In the genomic region with DNA sequence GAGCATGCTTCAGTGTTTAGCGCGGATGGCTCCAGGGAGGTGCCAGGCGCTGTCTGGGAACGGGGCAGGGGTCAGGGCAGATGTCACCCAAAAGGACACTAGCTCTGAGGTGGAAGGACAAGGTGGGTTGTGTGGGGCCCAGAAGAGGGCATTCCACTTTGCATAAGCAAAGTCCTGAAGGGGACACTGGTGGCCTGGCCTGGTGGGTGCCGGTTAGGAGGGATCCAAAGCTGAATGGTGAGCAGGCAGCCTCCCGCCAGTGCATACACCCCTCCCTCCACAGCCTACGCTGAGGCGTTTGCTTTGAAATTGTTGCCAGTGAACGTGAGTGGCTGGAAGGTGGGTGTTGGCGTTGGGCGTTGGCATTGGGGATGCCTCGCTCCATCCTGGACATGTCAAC, we compare ENCODE assay signal across 19 cellular contexts.
DNase-seq lines count a peak whose midpoint lies in the region; ATAC-seq and TF ChIP-seq lines count a peak whose summit lies in the region.
"Had no signal": no experiment of that assay in that cellular context is flagged by ENCODE, and none has a peak within 500 bp of the region (broad histone marks: within the 10 kb centered on the region; RNA-seq: fewer than 3 reads in every experiment).

No MANE protein-coding gene starts in this region.

- H3K27ac Mint-ChIP-seq in CD14-positive monocyte = peak overlapping the region in 1 of 7 donors; percentile 51
- H3K27ac Mint-ChIP-seq: CD4-positive, alpha-beta memory T cell; GM23338; HFFc6 had no signal

- H3K9ac ChIP-seq in mesenchymal stem cell (ENCODE audit: low read length) = no peak overlapping the region

- no peak overlapping the region for H3K4me2 ChIP-seq in mesenchymal stem cell (ENCODE audit: low read length, poor library complexity, severe bottlenecking)
- H3K4me2 ChIP-seq: GM23338 had no signal

- H3K14ac ChIP-seq in mesenchymal stem cell (ENCODE audit: low read length in 2 of 2) = no peak overlapping the region

- no peak overlapping the region for H3K4me3 Mint-ChIP-seq in CD14-positive monocyte
- H3K4me3 Mint-ChIP-seq: CD4-positive, alpha-beta memory T cell; GM23338; HFFc6 had no signal

- H2BK12ac ChIP-seq in mesenchymal stem cell (ENCODE audit: low read length in 2 of 2) = peak overlapping the region in 1 of 2 experiments; percentile 19

- H3K4me3 ChIP-seq in RWPE2 (ENCODE audit: severe bottlenecking) (no peak overlapping the region), mesenchymal stem cell (ENCODE audit: insufficient read depth in 1 of 2, low read depth in 1 of 2, low read length in 2 of 2) (no peak overlapping the region), upper lobe of right lung (no peak overlapping the region)
- H3K4me3 ChIP-seq: A549, GM23338 had no signal

- H3K4me1 Mint-ChIP-seq in CD14-positive monocyte = no peaks in the 10 kb centered on the region

- H3K36me3 Mint-ChIP-seq in CD14-positive monocyte = no peaks in the 10 kb centered on the region
- H3K36me3 Mint-ChIP-seq: CD4-positive, alpha-beta memory T cell had no signal

- peaks cover 19 to 30% (median 29%) of the 10 kb centered on the region in 3 donors for H3K27me3 Mint-ChIP-seq in CD14-positive monocyte (ENCODE audit: low read depth in 3 of 3)

- no peak overlapping the region for H3K18ac ChIP-seq in mesenchymal stem cell (ENCODE audit: low read depth in 1 of 2, low read length in 2 of 2)

- peaks cover 18% of the 10 kb centered on the region for H3K9me3 ChIP-seq in RWPE2 (ENCODE audit: severe bottlenecking)
- H3K9me3 ChIP-seq in mesenchymal stem cell (ENCODE audit: control insufficient read depth, low read length) = peaks cover 24% of the 10 kb centered on the region
- peaks cover 9% of the 10 kb centered on the region for H3K9me3 ChIP-seq in upper lobe of right lung

- ATAC-seq in RWPE2 (ENCODE audit: low read depth) (no peak), upper lobe of right lung (no peak)
- ATAC-seq: GM23338, HCT116 had no signal

- no peaks in the 10 kb centered on the region for H3K36me3 ChIP-seq in RWPE2 (ENCODE audit: low read depth)
- no peaks in the 10 kb centered on the region for H3K36me3 ChIP-seq in mesenchymal stem cell (ENCODE audit: control insufficient read depth in 1 of 2, insufficient read depth in 2 of 2, low read depth in 1 of 2, low read length in 2 of 2)
- no peaks in the 10 kb centered on the region for H3K36me3 ChIP-seq in upper lobe of right lung

- H2AK5ac ChIP-seq in mesenchymal stem cell (ENCODE audit: low read length, severe bottlenecking) = no peak overlapping the region

- H3K4me1 ChIP-seq in RWPE2 (ENCODE audit: insufficient read depth, poor library complexity, severe bottlenecking) = peaks cover 12% of the 10 kb centered on the region
- peaks cover 6% of the 10 kb centered on the region for H3K4me1 ChIP-seq in mesenchymal stem cell (ENCODE audit: control insufficient read depth, insufficient read depth, low read depth, low read length)
- no peaks in the 10 kb centered on the region for H3K4me1 ChIP-seq in upper lobe of right lung

- H3K4ac ChIP-seq in mesenchymal stem cell (ENCODE audit: low read depth in 1 of 2, low read length in 2 of 2) = no peak overlapping the region

- H2BK120ac ChIP-seq in mesenchymal stem cell (ENCODE audit: low read depth, low read length) = no peak overlapping the region

- peak overlapping the region; percentile 32 for H4K8ac ChIP-seq in mesenchymal stem cell (ENCODE audit: low read length)

- H2AFZ ChIP-seq in mesenchymal stem cell (ENCODE audit: low read depth, low read length) = no peak overlapping the region
- H2AFZ ChIP-seq: GM23338 had no signal

- DNase-seq in CD14-positive monocyte (ENCODE audit: low spot score) = peak; percentile 18
- DNase-seq in RWPE2 (ENCODE audit: low spot score) = peak; percentile 73
- no peak for DNase-seq in mesenchymal stem cell
- peak; percentile 57 for DNase-seq in upper lobe of right lung
- no peak for DNase-seq in 8988T
- DNase-seq in NCI-H2081 (lab: John Stamatoyannopoulos, UW) = no peak
- DNase-seq: AML-193; CD4-positive, alpha-beta memory T cell; DMS153; DMS79; GDM1; H7; HFFc6; IMR-90 had no signal

- peak overlapping the region; percentile 15 for H2BK15ac ChIP-seq in mesenchymal stem cell (ENCODE audit: low read depth, poor library complexity, severe bottlenecking)

- no peak overlapping the region for H2BK5ac ChIP-seq in mesenchymal stem cell (ENCODE audit: low read depth, low read length, poor library complexity, severe bottlenecking)

- intact Hi-C loops in CD14-positive monocyte (cut with micrococcal nuclease) = no loop called here
- intact Hi-C loops in upper lobe of right lung (cut with DNase I) = no loop called here

- H3K27me3 ChIP-seq in RWPE2 (ENCODE audit: insufficient read depth, poor library complexity, severe bottlenecking) (peaks cover 23% of the 10 kb centered on the region), mesenchymal stem cell (ENCODE audit: control insufficient read depth in 1 of 2, insufficient read depth in 1 of 2, low read length in 2 of 2) (peaks cover 0 to 49% of the 10 kb centered on the region in 2 experiments), upper lobe of right lung (peaks cover 53% of the 10 kb centered on the region)

- peak overlapping the region; percentile 72 for H4K91ac ChIP-seq in mesenchymal stem cell (ENCODE audit: low read length)

- no peak for TF ChIP-seq CTCF in CD14-positive monocyte (IDR thresholded peaks at IDR 0.05)
- no peak for TF ChIP-seq CTCF in RWPE2 (IDR thresholded peaks at IDR 0.05; ENCODE audit: poor library complexity, severe bottlenecking)
- TF ChIP-seq CTCF in upper lobe of right lung (IDR thresholded peaks at IDR 0.05) = no peak

- H3K79me1 ChIP-seq in mesenchymal stem cell (replicated peaks; ENCODE audit: low read length, poor library complexity, severe bottlenecking) = no peaks in the 10 kb centered on the region

- H3K9me3 Mint-ChIP-seq in CD14-positive monocyte = peaks cover 10 to 25% (median 16%) of the 10 kb centered on the region in 7 donors

- H3K27ac ChIP-seq in RWPE2 (ENCODE audit: poor library complexity, severe bottlenecking) = no peak overlapping the region
- H3K27ac ChIP-seq in mesenchymal stem cell (ENCODE audit: low read length, poor library complexity, severe bottlenecking) = no peak overlapping the region
- no peak overlapping the region for H3K27ac ChIP-seq in upper lobe of right lung
- H3K27ac ChIP-seq: A549, C4-2B, HL-60 had no signal

- H3K23ac ChIP-seq in mesenchymal stem cell (ENCODE audit: low read length in 2 of 2) = no peak overlapping the region

- WGBS in mesenchymal stem cell = 88% methylated on average over 8 of the region's 12 CpGs

Comparison
In these comparisons a context has a peak if more than half of its experiments do, and no peak if none do; other contexts are left out.
1. DNase-seq: peak in CD14-positive monocyte (single experiment), RWPE2 (single experiment) and upper lobe of right lung (single experiment); none in mesenchymal stem cell (single experiment), 8988T (single experiment) and NCI-H2081 (0 of 2).